Comparison of ENCODE assay signal across 30 cellular contexts in genomic region chr3:103112273-103112672, GRCh38.
"Had no signal": no experiment of that assay in that cellular context is flagged by ENCODE, and none has a peak within 500 bp of the region (broad histone marks: within the 10 kb centered on the region; RNA-seq: fewer than 3 reads in every experiment).

No MANE protein-coding gene starts in this region.

- H3K4me3 ChIP-seq: cardiac muscle cell, colonic mucosa, gastroesophageal sphincter, hepatocyte, lower lobe of right lung, ovary, skin epidermis, thoracic aorta had no signal

- H2AFZ ChIP-seq: hepatocyte had no signal

- H3K27ac Mint-ChIP-seq: activated CD4-positive, alpha-beta memory T cell treated with anti-CD3 and anti-CD28 coated beads for 36 hours; activated CD4-positive, alpha-beta T cell treated with anti-CD3 and anti-CD28 coated beads, Interleukin-2, amount 10 ng/mL, durations not matched to agents 24 days and 14 days; activated naive CD8-positive, alpha-beta T cell; activated T-cell treated with anti-CD3 and anti-CD28 coated beads, Interleukin-2, amount 50 U/mL, for 72 hours; brain; effector memory CD8-positive, alpha-beta T cell; natural killer cell treated with Interleukin-12 subunit alpha and Interleukin-12 subunit beta and Interleukin-15 and Interleukin-18, amount 100 ng/mL, for 72 hours; progenitor cell of endocrine pancreas; T-helper 1 cell treated with Interleukin-12 subunit alpha and Interleukin-12 subunit beta and Interleukin-4 antibody, amounts not matched to agents 30 μg/mL and 1 μg/mL, for 36 hours had no signal

- H3K9me3 ChIP-seq: colonic mucosa, lower lobe of right lung, ovary, thoracic aorta had no signal

- H3K79me2 ChIP-seq: hepatocyte had no signal

- H3K27ac ChIP-seq: cardiac muscle cell, colonic mucosa, gastroesophageal sphincter, hepatocyte, lower lobe of right lung, ovary, skin epidermis, thoracic aorta, WERI-Rb-1 had no signal

- H3K4me3 Mint-ChIP-seq: activated CD4-positive, alpha-beta memory T cell treated with anti-CD3 and anti-CD28 coated beads for 36 hours; activated CD4-positive, alpha-beta T cell treated with anti-CD3 and anti-CD28 coated beads, Interleukin-2, amount 10 ng/mL, durations not matched to agents 24 days and 14 days; activated naive CD8-positive, alpha-beta T cell; activated T-cell treated with anti-CD3 and anti-CD28 coated beads, Interleukin-2, amount 50 U/mL, for 72 hours; brain; effector memory CD8-positive, alpha-beta T cell; natural killer cell treated with Interleukin-12 subunit alpha and Interleukin-12 subunit beta and Interleukin-15 and Interleukin-18, amount 100 ng/mL, for 72 hours; T-helper 1 cell treated with Interleukin-12 subunit alpha and Interleukin-12 subunit beta and Interleukin-4 antibody, amounts not matched to agents 30 μg/mL and 1 μg/mL, for 36 hours had no signal

- H3K4me1 Mint-ChIP-seq: activated CD4-positive, alpha-beta T cell treated with anti-CD3 and anti-CD28 coated beads, Interleukin-2, amount 10 ng/mL, durations not matched to agents 24 days and 14 days; brain had no signal

- H3K36me3 ChIP-seq: cardiac muscle cell, colonic mucosa, gastroesophageal sphincter, lower lobe of right lung, ovary, thoracic aorta, WERI-Rb-1 had no signal

- H3K4me2 ChIP-seq: hepatocyte had no signal

- H3K27me3 ChIP-seq: cardiac muscle cell, colonic mucosa, gastroesophageal sphincter, hepatocyte, ovary had no signal

- ATAC-seq: activated T-cell treated with anti-CD3 and anti-CD28 coated beads, Interleukin-2, amount 50 U/mL, for 72 hours; effector memory CD8-positive, alpha-beta T cell; gastroesophageal sphincter; left lobe of liver; lower lobe of right lung; natural killer cell treated with Interleukin-12 subunit alpha and Interleukin-12 subunit beta and Interleukin-15 and Interleukin-18, amount 100 ng/mL, for 72 hours; sciatic nerve; stimulated activated naive CD8-positive, alpha-beta T cell treated with anti-CD3 and anti-CD28 coated beads, Interleukin-15, Interleukin-2, amounts not matched to agents 100 U/mL and 50 U/mL, for 24 hours had no signal

- H3K27me3 Mint-ChIP-seq: activated CD4-positive, alpha-beta memory T cell treated with anti-CD3 and anti-CD28 coated beads for 36 hours; activated CD4-positive, alpha-beta T cell treated with anti-CD3 and anti-CD28 coated beads, Interleukin-2, amount 10 ng/mL, durations not matched to agents 24 days and 14 days; activated naive CD8-positive, alpha-beta T cell; brain; effector memory CD8-positive, alpha-beta T cell; natural killer cell treated with Interleukin-12 subunit alpha and Interleukin-12 subunit beta and Interleukin-15 and Interleukin-18, amount 100 ng/mL, for 72 hours; progenitor cell of endocrine pancreas had no signal

- H3K36me3 Mint-ChIP-seq: activated CD4-positive, alpha-beta memory T cell treated with anti-CD3 and anti-CD28 coated beads for 36 hours; activated naive CD8-positive, alpha-beta T cell; brain; natural killer cell treated with Interleukin-12 subunit alpha and Interleukin-12 subunit beta and Interleukin-15 and Interleukin-18, amount 100 ng/mL, for 72 hours had no signal

- DNase-seq: activated CD4-positive, alpha-beta memory T cell treated with anti-CD3 and anti-CD28 coated beads for 36 hours; activated CD4-positive, alpha-beta T cell treated with anti-CD3 and anti-CD28 coated beads, Interleukin-2, amount 10 ng/mL, durations not matched to agents 24 days and 14 days; activated CD4-positive, CD25-positive, alpha-beta regulatory T cell treated with anti-CD3 and anti-CD28 coated beads, Interleukin-2, amount 50 U/mL, for 72 hours; activated naive CD4-positive, alpha-beta T cell; activated T-cell treated with anti-CD3 and anti-CD28 coated beads, Interleukin-2, amount 50 U/mL, for 72 hours; aorta; cerebellar nuclear complex; colonic mucosa; effector memory CD8-positive, alpha-beta T cell; kidney glomerular epithelial cell; lower lobe of right lung; mesenchymal stem cell; ovary; stimulated activated CD4-positive, alpha-beta T cell treated with anti-CD3 and anti-CD28 coated beads, Interleukin-12 subunit alpha, Interleukin-12 subunit beta, amount 100 ng/mL, for 4 hours; stimulated activated CD4-positive, alpha-beta T cell treated with anti-CD3 and anti-CD28 coated beads, Interleukin-4, amount 100 ng/mL, for 1 hour; stimulated activated naive CD8-positive, alpha-beta T cell treated with anti-CD3 and anti-CD28 coated beads, Interleukin-15, Interleukin-2, amounts not matched to agents 100 U/mL and 50 U/mL, for 24 hours; T1000; WERI-Rb-1 had no signal

- H3K4me1 ChIP-seq: colonic mucosa, gastroesophageal sphincter, lower lobe of right lung had no signal

- H3K9me3 Mint-ChIP-seq: activated CD4-positive, alpha-beta memory T cell treated with anti-CD3 and anti-CD28 coated beads for 36 hours; activated CD4-positive, alpha-beta T cell treated with anti-CD3 and anti-CD28 coated beads, Interleukin-2, amount 10 ng/mL, durations not matched to agents 24 days and 14 days; natural killer cell treated with Interleukin-12 subunit alpha and Interleukin-12 subunit beta and Interleukin-15 and Interleukin-18, amount 100 ng/mL, for 72 hours; T-helper 1 cell treated with Interleukin-12 subunit alpha and Interleukin-12 subunit beta and Interleukin-4 antibody, amounts not matched to agents 30 μg/mL and 1 μg/mL, for 36 hours had no signal
